In genomic region chr3:155676252-155676981, GRCh38 we compare ENCODE assay signal across 8 cellular contexts.
DNase-seq lines count a peak whose midpoint lies in the region; ATAC-seq and TF ChIP-seq lines count a peak whose summit lies in the region.

No MANE protein-coding gene starts in this region.

- no peaks in the 10 kb centered on the region for H3K36me3 ChIP-seq in breast epithelium
- H3K36me3 ChIP-seq in thoracic aorta, result no peaks in the 10 kb centered on the region

- TF ChIP-seq CTCF in breast epithelium (IDR thresholded peaks at IDR 0.05) (no peak), thoracic aorta (IDR thresholded peaks at IDR 0.05) (no peak)

- peak; percentile 53 for ATAC-seq in left colon
- ATAC-seq in thoracic aorta (ENCODE audit: insufficient number of reproducible peaks, low FRiP score, low read depth), result no peak
- ATAC-seq in naive thymus-derived CD8-positive, alpha-beta T cell, result no peak
- ATAC-seq in stimulated activated memory B cell treated with anti-CD40 and anti-IgM and Interleukin-4, amounts not matched to agents 10 μg/mL and 1 μg/mL and 100 μg/mL, for 72 hours, result no peak
- ATAC-seq in GM19023 (IDR thresholded peaks at IDR 0.05; ENCODE audit: unreplicated experiment), result no peak

- intact Hi-C loops in breast epithelium (cut with DNase I; ENCODE audit: low total_unique reads), result no loop called here
- intact Hi-C loops in left colon (cut with DNase I, micrococcal nuclease), result no loop called here

- H3K9me3 ChIP-seq in breast epithelium (no peaks in the 10 kb centered on the region), thoracic aorta (no peaks in the 10 kb centered on the region)

- H3K27me3 Mint-ChIP-seq in naive thymus-derived CD8-positive, alpha-beta T cell, result peaks cover 0 to 16% (median 1%) of the 10 kb centered on the region in 5 donors
- no peaks in the 10 kb centered on the region for H3K27me3 Mint-ChIP-seq in stimulated activated memory B cell treated with anti-CD40 and anti-IgM and Interleukin-4, amounts not matched to agents 10 μg/mL and 1 μg/mL and 100 μg/mL, for 72 hours

- H3K27me3 ChIP-seq in breast epithelium (no peaks in the 10 kb centered on the region), thoracic aorta (replicated peaks; ENCODE audit: insufficient read depth) (no peaks in the 10 kb centered on the region)

- H3K27ac Mint-ChIP-seq in naive thymus-derived CD8-positive, alpha-beta T cell, result peak overlapping the region in 1 of 10 donors; percentile 59
- no peak overlapping the region for H3K27ac Mint-ChIP-seq in stimulated activated memory B cell treated with anti-CD40 and anti-IgM and Interleukin-4, amounts not matched to agents 10 μg/mL and 1 μg/mL and 100 μg/mL, for 72 hours

- peak overlapping the region in 2 of 3 donors; percentile 48 to 62 for H3K4me3 ChIP-seq in breast epithelium
- H3K4me3 ChIP-seq in thoracic aorta, result peak overlapping the region; percentile 0

- DNase-seq in LHCN-M2 (ENCODE audit: low read depth) (peak; percentile 12), breast epithelium (ENCODE audit: low spot score in 2 of 2) (no peak), left colon (peak in 1 of 2 donors; percentile 8), thoracic aorta (ENCODE audit: low spot score) (no peak), ecto neural progenitor cell (ENCODE audit: low spot score) (no peak)
- no peak for DNase-seq in naive thymus-derived CD8-positive, alpha-beta T cell

- no peak for TF ChIP-seq POLR2A in breast epithelium (IDR thresholded peaks at IDR 0.05)

- H3K27ac ChIP-seq in breast epithelium, result no peak overlapping the region
- no peak overlapping the region for H3K27ac ChIP-seq in thoracic aorta

- H3K9me3 Mint-ChIP-seq in naive thymus-derived CD8-positive, alpha-beta T cell, result no peaks in the 10 kb centered on the region
- H3K9me3 Mint-ChIP-seq in stimulated activated memory B cell treated with anti-CD40 and anti-IgM and Interleukin-4, amounts not matched to agents 10 μg/mL and 1 μg/mL and 100 μg/mL, for 72 hours, result no peaks in the 10 kb centered on the region

- H3K4me3 Mint-ChIP-seq in naive thymus-derived CD8-positive, alpha-beta T cell, result no peak overlapping the region
- no peak overlapping the region for H3K4me3 Mint-ChIP-seq in stimulated activated memory B cell treated with anti-CD40 and anti-IgM and Interleukin-4, amounts not matched to agents 10 μg/mL and 1 μg/mL and 100 μg/mL, for 72 hours

- POLR2A ChIA-PET in naive thymus-derived CD8-positive, alpha-beta T cell (lab: Charles Lee), result no interaction called here

- H3K4me1 Mint-ChIP-seq in naive thymus-derived CD8-positive, alpha-beta T cell, result no peaks in the 10 kb centered on the region
- H3K4me1 Mint-ChIP-seq in stimulated activated memory B cell treated with anti-CD40 and anti-IgM and Interleukin-4, amounts not matched to agents 10 μg/mL and 1 μg/mL and 100 μg/mL, for 72 hours, result no peaks in the 10 kb centered on the region

- H3K4me1 ChIP-seq in breast epithelium (no peaks in the 10 kb centered on the region), thoracic aorta (ENCODE audit: control insufficient read depth in 1 of 2, low read depth in 2 of 2) (no peaks in the 10 kb centered on the region)

- no peaks in the 10 kb centered on the region for H3K36me3 Mint-ChIP-seq in naive thymus-derived CD8-positive, alpha-beta T cell
- H3K36me3 Mint-ChIP-seq in stimulated activated memory B cell treated with anti-CD40 and anti-IgM and Interleukin-4, amounts not matched to agents 10 μg/mL and 1 μg/mL and 100 μg/mL, for 72 hours, result no peaks in the 10 kb centered on the region
